ENCODE assay signal across 8 cellular contexts in the genomic region with DNA sequence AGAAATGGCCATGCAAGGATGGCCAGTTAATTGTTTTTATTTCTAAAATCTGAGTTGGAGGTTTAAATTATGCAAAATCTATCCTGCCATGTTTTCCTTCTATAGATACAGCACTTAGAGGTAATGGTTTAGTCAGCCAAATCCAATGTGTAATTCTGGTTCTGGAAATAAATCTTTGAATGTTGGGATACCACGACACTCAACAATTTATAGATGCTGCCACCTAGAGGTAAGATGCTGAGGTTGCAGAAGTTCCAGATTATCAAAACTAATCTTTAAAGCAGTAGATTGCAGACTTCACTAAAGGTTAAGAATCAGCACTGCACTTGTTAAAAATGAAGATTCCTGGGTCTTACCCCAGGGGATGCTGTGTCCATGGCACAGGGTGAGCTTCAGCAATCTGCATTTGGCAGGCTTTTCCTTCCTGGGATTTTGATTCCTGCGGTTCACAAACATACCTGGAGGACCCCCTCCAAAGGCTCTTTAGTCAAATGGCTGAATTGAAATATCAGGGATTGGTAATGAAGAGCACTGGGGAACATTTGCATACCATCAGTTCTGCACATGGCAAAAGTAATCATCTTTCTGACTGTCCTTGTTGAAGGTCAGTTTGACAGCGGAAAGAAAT. TPM values are rescaled to one million over a fixed set of nuclear protein-coding genes. Genes with fewer than 3 reads are reported as not detected.
DNase-seq lines count a peak whose midpoint lies in the region; ATAC-seq and TF ChIP-seq lines count a peak whose summit lies in the region.

No MANE protein-coding gene starts in this region.

- H3K27me3 ChIP-seq in lower lobe of right lung (ENCODE audit: low read depth) = no peaks in the 10 kb centered on the region

- H3K4me3 ChIP-seq in astrocyte of the spinal cord (ENCODE audit: low read depth, low read length) (no peak overlapping the region), lower lobe of right lung (no peak overlapping the region)

- no peaks in the 10 kb centered on the region for H3K4me1 ChIP-seq in lower lobe of right lung

- peak in 1 of 2 donors; percentile 51 for ATAC-seq in lower lobe of right lung
- no peak for ATAC-seq in GM21529 (IDR thresholded peaks at IDR 0.05; ENCODE audit: unreplicated experiment)

- TF ChIP-seq CTCF in astrocyte of the spinal cord (IDR thresholded peaks at IDR 0.05; ENCODE audit: low read depth, low read length) (peak; percentile 71), lower lobe of right lung (IDR thresholded peaks at IDR 0.05) (peak; percentile 65)

- no peak overlapping the region for H3K27ac ChIP-seq in lower lobe of right lung

- peak; percentile 2 for DNase-seq in activated CD4-positive, alpha-beta T cell treated with anti-CD3 and anti-CD28 coated beads for 48 hours
- DNase-seq in activated CD4-positive, alpha-beta T cell treated with anti-CD3 and anti-CD28 coated beads for 1 hour = no peak
- peak; percentile 59 for DNase-seq in LoVo (ENCODE audit: low spot score)
- peak; percentile 32 for DNase-seq in astrocyte of the spinal cord (ENCODE audit: low read depth, low spot score)
- DNase-seq in lower lobe of right lung = no peak
- no peak for DNase-seq in activated CD4-positive, CD25-positive, alpha-beta regulatory T cell (lab: John Stamatoyannopoulos, UW)
- DNase-seq in activated CD8-positive, alpha-beta memory T cell treated with anti-CD3 and anti-CD28 coated beads for 24 hours = no peak

- in situ Hi-C loops in astrocyte of the spinal cord (cut with HindIII; ENCODE audit: low sequenced_read_pairs) = no loop called here

- intact Hi-C loops in lower lobe of right lung (cut with DNase I) = no loop called here

- no peaks in the 10 kb centered on the region for H3K36me3 ChIP-seq in lower lobe of right lung

- no peaks in the 10 kb centered on the region for H3K9me3 ChIP-seq in lower lobe of right lung

RNA-seq across cellular contexts. Expression of a gene that starts 53.4 kb away (rescaled TPM):
- 0.74 TPM for total RNA-seq in lower lobe of right lung

Comparison
In these comparisons a context has a peak if more than half of its experiments do, and no peak if none do; other contexts are left out.
1. DNase-seq: peak in activated CD4-positive, alpha-beta T cell treated with anti-CD3 and anti-CD28 coated beads for 48 hours (single experiment), LoVo (single experiment) and astrocyte of the spinal cord (single experiment); none in activated CD4-positive, alpha-beta T cell treated with anti-CD3 and anti-CD28 coated beads for 1 hour (single experiment), lower lobe of right lung (single experiment), activated CD4-positive, CD25-positive, alpha-beta regulatory T cell (0 of 4) and activated CD8-positive, alpha-beta memory T cell treated with anti-CD3 and anti-CD28 coated beads for 24 hours (single experiment).